1 cellular context compared by ENCODE assay signal in genomic region chr11:126834573-126834972, GRCh38.
TF ChIP-seq lines count a peak whose summit lies in the region.

No MANE protein-coding gene starts in this region.

TF ChIP-seq in A549, 52 proteins besides CTCF, POLR2A, EP300 and RAD21 (continued from another document):
- TF ChIP-seq EHMT2 (IDR thresholded peaks at IDR 0.05; ENCODE audit: low read depth) (no peak), ATOH8 (CRISPR knock-in tag; IDR thresholded peaks at IDR 0.05; ENCODE audit: low read depth) (no peak), USF2 (IDR thresholded peaks at IDR 0.05) (no peak), SMC3 (IDR thresholded peaks at IDR 0.05) (no peak), NFE2L2 (conservative IDR thresholded peaks at IDR 0.05; ENCODE audit: low read length) (no peak), JUNB (IDR thresholded peaks at IDR 0.05) (no peak), HOXA7 (CRISPR knock-in tag; IDR thresholded peaks at IDR 0.05) (no peak), MYC (IDR thresholded peaks at IDR 0.05; ENCODE audit: borderline replicate concordance, low read length) (no peak), HES2 (IDR thresholded peaks at IDR 0.05) (no peak), CBX8 (IDR thresholded peaks at IDR 0.05) (no peak), RFX5 (IDR thresholded peaks at IDR 0.05) (no peak)
